ENCODE assay signal across 1 cellular context in the genomic region with DNA sequence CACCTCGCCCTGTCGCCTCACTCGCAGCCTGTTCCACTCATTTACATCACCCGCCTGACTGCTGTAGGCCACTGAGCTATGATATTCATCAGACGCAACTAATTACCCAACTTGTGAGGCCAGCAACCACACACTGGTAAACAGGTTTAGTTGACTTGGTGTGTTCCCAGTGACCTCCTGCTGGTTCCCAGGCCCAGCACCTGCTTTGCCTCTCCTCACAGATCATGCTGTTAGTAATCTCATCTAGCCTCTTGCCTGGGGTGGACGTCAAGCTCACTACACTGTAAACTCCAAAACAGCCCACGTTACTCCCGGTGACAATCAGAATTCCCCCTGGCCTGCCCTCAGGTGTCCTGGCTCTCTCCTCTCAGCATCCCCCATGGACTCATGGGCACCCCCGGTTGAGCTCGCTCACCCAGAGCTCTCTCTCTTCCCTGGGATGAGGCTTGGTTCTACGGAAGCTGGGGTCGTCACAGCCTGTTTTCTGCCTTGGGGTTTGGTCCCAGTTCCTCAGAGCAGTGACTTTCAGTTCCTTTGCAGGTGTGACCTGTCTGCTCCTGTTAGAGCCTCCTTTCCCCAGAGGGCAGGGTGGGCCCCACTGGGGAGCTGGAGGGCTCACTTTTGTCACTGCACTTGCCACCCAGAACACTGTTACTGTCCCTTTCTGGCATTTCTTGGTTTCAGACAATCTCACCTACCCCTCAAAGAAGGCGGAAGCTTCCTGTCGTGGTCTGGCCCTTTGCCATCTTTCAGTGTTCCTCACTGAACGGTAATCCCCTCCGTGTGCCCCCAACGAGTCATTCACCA.
TF ChIP-seq lines count a peak whose summit lies in the region.

No MANE protein-coding gene starts in this region.

TF ChIP-seq in HCT116, 20 proteins besides CTCF, POLR2A, EP300 and RAD21 (continued from another document):
- TF ChIP-seq, protein P1, sequence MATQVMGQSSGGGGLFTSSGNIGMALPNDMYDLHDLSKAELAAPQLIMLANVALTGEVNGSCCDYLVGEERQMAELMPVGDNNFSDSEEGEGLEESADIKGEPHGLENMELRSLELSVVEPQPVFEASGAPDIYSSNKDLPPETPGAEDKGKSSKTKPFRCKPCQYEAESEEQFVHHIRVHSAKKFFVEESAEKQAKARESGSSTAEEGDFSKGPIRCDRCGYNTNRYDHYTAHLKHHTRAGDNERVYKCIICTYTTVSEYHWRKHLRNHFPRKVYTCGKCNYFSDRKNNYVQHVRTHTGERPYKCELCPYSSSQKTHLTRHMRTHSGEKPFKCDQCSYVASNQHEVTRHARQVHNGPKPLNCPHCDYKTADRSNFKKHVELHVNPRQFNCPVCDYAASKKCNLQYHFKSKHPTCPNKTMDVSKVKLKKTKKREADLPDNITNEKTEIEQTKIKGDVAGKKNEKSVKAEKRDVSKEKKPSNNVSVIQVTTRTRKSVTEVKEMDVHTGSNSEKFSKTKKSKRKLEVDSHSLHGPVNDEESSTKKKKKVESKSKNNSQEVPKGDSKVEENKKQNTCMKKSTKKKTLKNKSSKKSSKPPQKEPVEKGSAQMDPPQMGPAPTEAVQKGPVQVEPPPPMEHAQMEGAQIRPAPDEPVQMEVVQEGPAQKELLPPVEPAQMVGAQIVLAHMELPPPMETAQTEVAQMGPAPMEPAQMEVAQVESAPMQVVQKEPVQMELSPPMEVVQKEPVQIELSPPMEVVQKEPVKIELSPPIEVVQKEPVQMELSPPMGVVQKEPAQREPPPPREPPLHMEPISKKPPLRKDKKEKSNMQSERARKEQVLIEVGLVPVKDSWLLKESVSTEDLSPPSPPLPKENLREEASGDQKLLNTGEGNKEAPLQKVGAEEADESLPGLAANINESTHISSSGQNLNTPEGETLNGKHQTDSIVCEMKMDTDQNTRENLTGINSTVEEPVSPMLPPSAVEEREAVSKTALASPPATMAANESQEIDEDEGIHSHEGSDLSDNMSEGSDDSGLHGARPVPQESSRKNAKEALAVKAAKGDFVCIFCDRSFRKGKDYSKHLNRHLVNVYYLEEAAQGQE (IDR thresholded peaks at IDR 0.05; ENCODE audit: low read depth) = no peak
